In the genomic region with DNA sequence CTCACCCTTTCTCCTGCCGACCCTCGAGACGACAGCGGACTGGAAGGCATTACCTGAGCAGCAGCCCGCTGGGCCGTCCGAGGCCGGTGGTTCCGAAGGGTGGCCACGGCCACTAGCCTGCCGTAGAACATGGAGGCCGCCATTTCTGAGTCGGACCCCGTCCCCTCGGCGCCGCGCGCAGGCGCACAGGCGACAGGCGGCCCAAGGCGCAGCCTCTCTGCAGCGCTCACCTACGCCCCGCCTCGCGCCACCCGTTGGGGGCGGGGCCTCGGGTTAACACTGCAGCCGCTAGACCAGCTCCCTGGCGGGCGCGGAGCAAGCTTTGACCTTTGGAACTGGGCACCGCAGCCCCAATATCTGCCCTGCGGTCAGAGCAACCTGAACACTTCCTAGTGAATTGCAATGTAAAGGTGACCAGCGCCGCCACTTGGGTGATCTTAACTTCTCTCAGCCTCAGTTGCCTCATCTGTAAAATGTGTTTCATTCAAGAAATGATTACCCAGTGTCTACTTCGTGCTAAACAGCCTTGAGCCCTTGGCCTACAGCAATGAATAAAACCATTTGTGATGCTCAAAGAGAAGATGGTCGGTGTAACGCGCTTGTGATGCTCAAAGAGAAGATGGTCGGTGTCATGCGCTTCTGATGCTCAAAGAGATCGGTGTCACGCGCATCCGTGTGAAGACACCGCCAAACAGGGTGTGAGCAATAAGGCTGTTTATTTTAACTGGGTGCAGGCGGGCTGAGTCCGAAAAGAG, we compare ENCODE assay signal across 8 cellular contexts. TPM values are rescaled to one million over a fixed set of nuclear protein-coding genes. Genes with fewer than 3 reads are reported as not detected.
DNase-seq lines count a peak whose midpoint lies in the region; ATAC-seq lines count a peak whose summit lies in the region.

A gene (minus strand): TSS at position 147 of the 755 bp plus-strand sequence. CDS start 4 bp downstream, at position 143.

- H3K36me3 Mint-ChIP-seq in memory B cell: peaks cover 2% of the 10 kb centered on the region

- peak within 1 kb of the TSS; percentile 97 for H3K4me3 ChIP-seq in effector memory CD4-positive, alpha-beta T cell (ENCODE audit: insufficient read depth, low read depth, low read length, poor library complexity, severe bottlenecking)

- peak within 1 kb of the TSS; percentile 61 for H3K27ac ChIP-seq in effector memory CD4-positive, alpha-beta T cell (ENCODE audit: insufficient read depth, low read length, poor library complexity, severe bottlenecking)

- H3K27me3 ChIP-seq in effector memory CD4-positive, alpha-beta T cell (replicated peaks; ENCODE audit: control insufficient read depth, insufficient read depth, low read length, poor library complexity, severe bottlenecking): no peaks in the 10 kb centered on the region

- POLR2A ChIA-PET in activated CD8-positive, alpha-beta memory T cell treated with anti-CD3 and anti-CD28 coated beads for 36 hours (lab: Charles Lee): interaction anchor here (1.5 kb wide), 1 partner anchor 36 kb away, joined by 8 read pairs; a partner anchor contains a TSS

- no peaks in the 10 kb centered on the region for H3K4me1 ChIP-seq in effector memory CD4-positive, alpha-beta T cell (ENCODE audit: control insufficient read depth, insufficient read depth, low read length, poor library complexity, severe bottlenecking)

- DNase-seq in COLO668 (lab: John Stamatoyannopoulos, UW; ENCODE audit: unreplicated experiment) (peak; percentile 100), HS-27A (ENCODE audit: low read depth) (peak; percentile 27), NOMO-1 (lab: John Stamatoyannopoulos, UW; ENCODE audit: unreplicated experiment in 2 of 2) (peak; percentile 84 to 93), memory B cell (ENCODE audit: low spot score in 2 of 2) (peak; percentile 80 to 84)
- DNase-seq in effector memory CD4-positive, alpha-beta T cell: peak; percentile 72 to 75 (median 75)
- DNase-seq in stimulated activated CD8-positive, alpha-beta memory T cell treated with anti-CD3 and anti-CD28 coated beads, Interleukin-12 subunit alpha, Interleukin-12 subunit beta, amount 100 ng/mL, for 1 hour (ENCODE audit: low read depth): peak; percentile 77

- CTCF ChIA-PET in activated CD8-positive, alpha-beta memory T cell treated with anti-CD3 and anti-CD28 coated beads for 36 hours (lab: Charles Lee): no interaction called here

- no peaks in the 10 kb centered on the region for H3K27me3 Mint-ChIP-seq in memory B cell

- no peaks in the 10 kb centered on the region for H3K9me3 ChIP-seq in effector memory CD4-positive, alpha-beta T cell (ENCODE audit: control insufficient read depth, low read length)

- H3K9me3 Mint-ChIP-seq in memory B cell: no peaks in the 10 kb centered on the region

- peak within 1 kb of the TSS; percentile 83 for H3K27ac Mint-ChIP-seq in memory B cell

- H3K36me3 ChIP-seq in effector memory CD4-positive, alpha-beta T cell (ENCODE audit: control insufficient read depth, insufficient read depth, low read length): no peaks in the 10 kb centered on the region

- peaks cover 15% of the 10 kb centered on the region for H3K4me1 Mint-ChIP-seq in memory B cell

- peak within 1 kb of the TSS; percentile 91 for H3K4me3 Mint-ChIP-seq in memory B cell

- peak; percentile 99 for ATAC-seq in GM19468 (IDR thresholded peaks at IDR 0.05; ENCODE audit: extremely low read depth, unreplicated experiment)
- ATAC-seq in memory B cell (ENCODE audit: low read depth): peak; percentile 99

RNA-seq across cellular contexts. Expression of the gene that starts here (rescaled TPM):
- total RNA-seq in activated CD8-positive, alpha-beta memory T cell treated with anti-CD3 and anti-CD28 coated beads for 36 hours: 10 to 100 TPM; 48.2 to 50.7 TPM

Comparison
In these comparisons a context has a peak if more than half of its experiments do, and no peak if none do; other contexts are left out.
1. Peak in every context shown above with its lines: DNase-seq, ATAC-seq, H3K4me3 ChIP-seq and H3K27ac ChIP-seq.
2. DNase-seq: peak in every context shown above with its lines; median percentile 100 in COLO668; 88 in NOMO-1; 82 in memory B cell; 77 in stimulated activated CD8-positive, alpha-beta memory T cell treated with anti-CD3 and anti-CD28 coated beads, Interleukin-12 subunit alpha, Interleukin-12 subunit beta, amount 100 ng/mL, for 1 hour; 75 in effector memory CD4-positive, alpha-beta T cell; 27 in HS-27A.